Comparison of ENCODE assay signal across 8 cellular contexts in the genomic region with DNA sequence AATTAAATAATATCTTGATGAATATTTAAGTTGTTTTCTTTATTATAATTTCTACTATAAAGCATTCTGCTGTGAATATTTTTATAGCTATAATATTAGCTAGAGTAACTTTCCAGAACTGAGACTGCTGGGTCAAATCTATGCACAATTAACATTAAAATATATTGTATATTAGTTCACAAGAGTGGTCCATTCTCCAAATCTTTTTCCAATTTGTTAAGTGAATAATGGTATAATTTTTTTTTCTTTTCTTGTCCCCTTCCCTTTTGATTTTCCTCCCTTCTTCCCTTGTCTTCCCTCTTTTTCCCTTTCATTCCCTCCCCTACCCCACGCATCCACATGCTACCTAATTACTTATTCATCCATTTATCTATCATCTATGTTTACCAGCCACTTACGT.
"Had no signal": no experiment of that assay in that cellular context is flagged by ENCODE, and none has a peak within 500 bp of the region (broad histone marks: within the 10 kb centered on the region; RNA-seq: fewer than 3 reads in every experiment).

No MANE protein-coding gene starts in this region.

- FAIRE-seq: G401.6, GM12878, GM12891, GM12892, GM18507, GM19239 had no signal

- ATAC-seq: GM12878 had no signal

- H3K4me3 ChIP-seq: GM12878 had no signal

- DNase-seq: GDM1, GF-D8 had no signal
